ENCODE assay signal across 1 cellular context in the genomic region with DNA sequence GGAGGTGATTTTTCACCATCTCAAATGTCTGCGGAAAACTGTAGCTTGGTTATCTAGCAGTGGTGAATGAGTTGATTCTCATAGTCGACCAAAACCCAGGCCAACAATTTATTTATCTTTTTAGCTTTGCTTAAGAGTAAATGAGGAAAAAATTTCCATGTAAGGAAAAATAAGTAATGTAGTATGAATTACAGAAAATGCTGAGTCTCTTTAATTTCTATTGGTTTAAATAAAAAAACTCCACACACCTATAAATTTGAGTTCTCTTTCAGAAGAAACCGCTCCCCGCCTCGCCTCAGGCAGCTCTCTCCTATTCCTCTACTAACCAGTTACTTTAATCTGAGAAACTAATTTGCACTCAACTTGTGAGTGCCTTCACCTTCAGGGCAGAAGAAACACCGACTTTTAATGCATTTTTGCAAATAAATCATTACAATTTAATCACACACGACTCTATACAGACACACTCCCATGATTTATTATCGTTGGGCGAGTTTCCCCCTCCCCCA.
TF ChIP-seq lines count a peak whose summit lies in the region.

No MANE protein-coding gene starts in this region.

TF ChIP-seq in neural cell, 6 proteins besides CTCF, POLR2A, EP300 and RAD21 (continued from another document):
- TF ChIP-seq, protein P1, sequence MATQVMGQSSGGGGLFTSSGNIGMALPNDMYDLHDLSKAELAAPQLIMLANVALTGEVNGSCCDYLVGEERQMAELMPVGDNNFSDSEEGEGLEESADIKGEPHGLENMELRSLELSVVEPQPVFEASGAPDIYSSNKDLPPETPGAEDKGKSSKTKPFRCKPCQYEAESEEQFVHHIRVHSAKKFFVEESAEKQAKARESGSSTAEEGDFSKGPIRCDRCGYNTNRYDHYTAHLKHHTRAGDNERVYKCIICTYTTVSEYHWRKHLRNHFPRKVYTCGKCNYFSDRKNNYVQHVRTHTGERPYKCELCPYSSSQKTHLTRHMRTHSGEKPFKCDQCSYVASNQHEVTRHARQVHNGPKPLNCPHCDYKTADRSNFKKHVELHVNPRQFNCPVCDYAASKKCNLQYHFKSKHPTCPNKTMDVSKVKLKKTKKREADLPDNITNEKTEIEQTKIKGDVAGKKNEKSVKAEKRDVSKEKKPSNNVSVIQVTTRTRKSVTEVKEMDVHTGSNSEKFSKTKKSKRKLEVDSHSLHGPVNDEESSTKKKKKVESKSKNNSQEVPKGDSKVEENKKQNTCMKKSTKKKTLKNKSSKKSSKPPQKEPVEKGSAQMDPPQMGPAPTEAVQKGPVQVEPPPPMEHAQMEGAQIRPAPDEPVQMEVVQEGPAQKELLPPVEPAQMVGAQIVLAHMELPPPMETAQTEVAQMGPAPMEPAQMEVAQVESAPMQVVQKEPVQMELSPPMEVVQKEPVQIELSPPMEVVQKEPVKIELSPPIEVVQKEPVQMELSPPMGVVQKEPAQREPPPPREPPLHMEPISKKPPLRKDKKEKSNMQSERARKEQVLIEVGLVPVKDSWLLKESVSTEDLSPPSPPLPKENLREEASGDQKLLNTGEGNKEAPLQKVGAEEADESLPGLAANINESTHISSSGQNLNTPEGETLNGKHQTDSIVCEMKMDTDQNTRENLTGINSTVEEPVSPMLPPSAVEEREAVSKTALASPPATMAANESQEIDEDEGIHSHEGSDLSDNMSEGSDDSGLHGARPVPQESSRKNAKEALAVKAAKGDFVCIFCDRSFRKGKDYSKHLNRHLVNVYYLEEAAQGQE (IDR thresholded peaks at IDR 0.05; ENCODE audit: borderline replicate concordance), result no peak
- TF ChIP-seq POLR2AphosphoS5 (IDR thresholded peaks at IDR 0.05), result no peak
